In the genomic region with DNA sequence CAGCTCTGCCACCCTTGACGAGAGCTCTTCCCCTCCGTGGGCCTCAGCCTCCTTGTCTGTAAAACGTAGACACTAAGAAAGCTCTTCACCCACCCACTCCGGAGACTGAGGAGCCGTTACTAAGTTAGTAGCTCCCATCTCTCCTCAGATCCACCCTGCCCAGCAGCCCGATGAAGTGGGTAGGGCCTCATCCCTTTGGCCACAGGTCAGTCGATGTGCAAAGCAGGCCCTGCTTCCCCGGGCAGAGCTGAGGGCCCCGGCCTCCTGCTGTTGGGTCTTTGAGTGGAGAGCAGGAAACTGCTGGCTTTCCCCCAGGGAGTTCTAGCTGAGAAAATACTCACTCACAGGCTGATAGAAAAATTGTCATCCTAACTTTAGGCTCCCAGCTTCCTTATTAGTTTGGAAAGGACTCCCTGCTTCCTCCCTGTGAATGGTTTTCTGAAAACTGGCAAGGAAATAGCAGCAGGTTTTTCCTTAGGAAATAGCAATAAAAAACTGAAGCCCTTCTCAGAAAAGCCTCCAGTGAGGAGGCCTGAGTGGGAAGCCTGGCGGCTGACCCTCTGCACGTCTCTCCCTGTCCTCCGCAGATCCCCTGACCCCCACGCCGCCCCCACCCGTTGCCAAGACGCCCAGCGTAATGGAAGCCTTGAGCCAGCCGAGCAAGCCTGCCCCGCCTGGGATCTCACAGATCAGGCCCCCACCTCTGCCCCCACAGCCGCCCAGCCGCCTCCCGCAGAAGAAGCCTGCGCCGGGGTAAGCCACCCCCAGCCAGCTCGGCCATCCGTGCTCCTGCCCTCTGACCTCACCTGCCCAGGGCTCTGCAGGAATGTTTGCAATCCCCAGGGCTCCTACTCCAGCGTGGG, we compare ENCODE assay signal across 12 cellular contexts. TPM values are rescaled to one million over a fixed set of nuclear protein-coding genes. Genes with fewer than 3 reads are reported as not detected.
DNase-seq lines count a peak whose midpoint lies in the region; ATAC-seq and TF ChIP-seq lines count a peak whose summit lies in the region.
"Had no signal": no experiment of that assay in that cellular context is flagged by ENCODE, and none has a peak within 500 bp of the region (broad histone marks: within the 10 kb centered on the region; RNA-seq: fewer than 3 reads in every experiment).

No MANE protein-coding gene starts in this region.

- peak; percentile 5 for TF ChIP-seq CTCF in brain microvascular endothelial cell (IDR thresholded peaks at IDR 0.05; ENCODE audit: low read depth, low read length, missing control alignments)
- TF ChIP-seq CTCF in right atrium auricular region (IDR thresholded peaks at IDR 0.05): no peak
- TF ChIP-seq CTCF in body of pancreas (IDR thresholded peaks at IDR 0.05): no peak

- ATAC-seq in body of pancreas: no peak
- ATAC-seq: HepG2 had no signal

- no peak overlapping the region for H3K27ac Mint-ChIP-seq in activated naive CD4-positive, alpha-beta T cell treated with anti-CD3 and anti-CD28 coated beads for 36 hours

- no peaks in the 10 kb centered on the region for H3K9me3 ChIP-seq in BLaER1 treated with 17β-estradiol and CSF1 and Interleukin-3, amounts not matched to agents 10 nM and 100 nM (replicated peaks in 1 of 11)
- H3K9me3 ChIP-seq in right atrium auricular region (no peaks in the 10 kb centered on the region), body of pancreas (no peaks in the 10 kb centered on the region)

- 76 to 79% methylated on average over 11 to 26 of the region's 27 CpGs for WGBS in body of pancreas, 2 donors

- peak overlapping the region; percentile 23 to 76 (median 67); a peak in 19 of 22 replicates for H3K9ac ChIP-seq in BLaER1 treated with 17β-estradiol and CSF1 and Interleukin-3, amounts not matched to agents 10 nM and 100 nM

- H4K20me1 ChIP-seq in BLaER1 treated with 17β-estradiol and CSF1 and Interleukin-3, amounts not matched to agents 10 nM and 100 nM: peaks cover 0 to 13% (median 0%) of the 10 kb centered on the region in 11 experiments; a peak in 4 of 22 replicates

- H3K9me3 Mint-ChIP-seq in activated naive CD4-positive, alpha-beta T cell treated with anti-CD3 and anti-CD28 coated beads for 36 hours: no peaks in the 10 kb centered on the region

- H3K36me3 ChIP-seq in BLaER1 treated with 17β-estradiol and CSF1 and Interleukin-3, amounts not matched to agents 10 nM and 100 nM: peaks cover 57 to 97% (median 80%) of the 10 kb centered on the region in 11 experiments
- H3K36me3 ChIP-seq in brain microvascular endothelial cell (replicated peaks): peaks cover 44% of the 10 kb centered on the region
- H3K36me3 ChIP-seq in right atrium auricular region: peaks cover 46% of the 10 kb centered on the region
- H3K36me3 ChIP-seq in body of pancreas (replicated peaks in 1 of 2; ENCODE audit: insufficient read depth in 1 of 2, low read depth in 2 of 2): peaks cover 0 to 4% of the 10 kb centered on the region in 2 donors

- H3K27ac ChIP-seq in BLaER1 treated with 17β-estradiol and CSF1 and Interleukin-3, amounts not matched to agents 10 nM and 100 nM: peak overlapping the region in 10 of 11 experiments; percentile 32 to 83 (median 68); a peak in 19 of 22 replicates
- H3K27ac ChIP-seq in brain microvascular endothelial cell (peak overlapping the region; percentile 5), right atrium auricular region (peak overlapping the region; percentile 61 to 71), body of pancreas (peak overlapping the region in 2 of 4 donors; percentile 29 to 32)
- H3K27ac ChIP-seq: WERI-Rb-1 had no signal

- H3K4me3 ChIP-seq in BLaER1 treated with 17β-estradiol and CSF1 and Interleukin-3, amounts not matched to agents 10 nM and 100 nM: no peak overlapping the region
- H3K4me3 ChIP-seq in brain microvascular endothelial cell (ENCODE audit: low read depth, low read length) (no peak overlapping the region), right atrium auricular region (no peak overlapping the region), body of pancreas (no peak overlapping the region)

- CTCF ChIA-PET in activated naive CD4-positive, alpha-beta T cell treated with anti-CD3 and anti-CD28 coated beads for 36 hours (lab: Charles Lee): no interaction called here

- H3K4me2 ChIP-seq in BLaER1 treated with 17β-estradiol and CSF1 and Interleukin-3, amounts not matched to agents 10 nM and 100 nM: peak overlapping the region in 10 of 11 experiments; percentile 13 to 86 (median 75); a peak in 19 of 22 replicates

- peaks cover 0 to 45% (median 40%) of the 10 kb centered on the region in 10 experiments; a peak in 18 of 20 replicates for H3K4me1 ChIP-seq in BLaER1 treated with 17β-estradiol and CSF1 and Interleukin-3, amounts not matched to agents 10 nM and 100 nM
- H3K4me1 ChIP-seq in right atrium auricular region (peaks cover 0 to 20% of the 10 kb centered on the region in 2 donors), body of pancreas (no peaks in the 10 kb centered on the region)

- no peaks in the 10 kb centered on the region for H3K27me3 ChIP-seq in BLaER1 treated with 17β-estradiol and CSF1 and Interleukin-3, amounts not matched to agents 10 nM and 100 nM
- H3K27me3 ChIP-seq in brain microvascular endothelial cell (replicated peaks) (no peaks in the 10 kb centered on the region), right atrium auricular region (no peaks in the 10 kb centered on the region), body of pancreas (no peaks in the 10 kb centered on the region)

- in situ Hi-C loops in brain microvascular endothelial cell (cut with HindIII; ENCODE audit: low pct_ligation_motif_present, low sequenced_read_pairs): no loop called here

- H3K4me3 Mint-ChIP-seq in activated naive CD4-positive, alpha-beta T cell treated with anti-CD3 and anti-CD28 coated beads for 36 hours: no peak overlapping the region

- DNase-seq in brain microvascular endothelial cell (peak; percentile 43), right atrium auricular region (ENCODE audit: low spot score) (peak; percentile 69), retina (peak; percentile 73), body of pancreas (no peak), amniotic stem cell (lab: John Stamatoyannopoulos, UW) (no peak), SKM-1 (lab: John Stamatoyannopoulos, UW; ENCODE audit: unreplicated experiment) (no peak)
- DNase-seq in activated naive CD4-positive, alpha-beta T cell treated with anti-CD3 and anti-CD28 coated beads for 36 hours: no peak
- DNase-seq: EL, NCI-H2029 treated with DMSO at 0.1 percent for 48 hours, WERI-Rb-1 had no signal

- no peaks in the 10 kb centered on the region for H3K27me3 Mint-ChIP-seq in activated naive CD4-positive, alpha-beta T cell treated with anti-CD3 and anti-CD28 coated beads for 36 hours (ENCODE audit: low read depth)

- no peaks in the 10 kb centered on the region for H3K4me1 Mint-ChIP-seq in activated naive CD4-positive, alpha-beta T cell treated with anti-CD3 and anti-CD28 coated beads for 36 hours (ENCODE audit: low read depth)

- no peaks in the 10 kb centered on the region for H3K36me3 Mint-ChIP-seq in activated naive CD4-positive, alpha-beta T cell treated with anti-CD3 and anti-CD28 coated beads for 36 hours (ENCODE audit: low read depth)

- intact Hi-C loops in body of pancreas (cut with DNase I): no loop called here
- intact Hi-C loops in activated naive CD4-positive, alpha-beta T cell treated with anti-CD3 and anti-CD28 coated beads for 36 hours (cut with micrococcal nuclease): no loop called here

- TF ChIP-seq POLR2A in body of pancreas (IDR thresholded peaks at IDR 0.05): no peak

RNA-seq across cellular contexts. Expression of gene ITGB1BP1, which starts 30.2 kb away (rescaled TPM):
- total RNA-seq in right atrium auricular region: 10 to 100 TPM; 29.0 to 34.4 TPM
- total RNA-seq in body of pancreas: 10 to 100 TPM; 16.6 to 28.3 TPM
- 10 to 100 TPM; 97.2 to 97.4 TPM for total RNA-seq in activated naive CD4-positive, alpha-beta T cell treated with anti-CD3 and anti-CD28 coated beads for 36 hours

RNA-seq across cellular contexts. Expression of gene CPSF3, which starts 30.3 kb away (rescaled TPM):
- 10 to 100 TPM; 13.7 to 13.9 TPM for total RNA-seq in right atrium auricular region
- total RNA-seq in body of pancreas: 10 to 100 TPM; 11.2 to 84.0 TPM
- 10 to 100 TPM; 64.5 to 65.7 TPM for total RNA-seq in activated naive CD4-positive, alpha-beta T cell treated with anti-CD3 and anti-CD28 coated beads for 36 hours

Comparison
In these comparisons a context has a peak if more than half of its experiments do, and no peak if none do; other contexts are left out.
1. DNase-seq: peak in brain microvascular endothelial cell (single experiment), right atrium auricular region (single experiment) and retina (single experiment); none in body of pancreas (0 of 4), amniotic stem cell (single experiment), SKM-1 (single experiment) and activated naive CD4-positive, alpha-beta T cell treated with anti-CD3 and anti-CD28 coated beads for 36 hours (single experiment).